In genomic region chr2:4979127-4979526, GRCh38 we compare ENCODE assay signal across 35 cellular contexts.
"Had no signal": no experiment of that assay in that cellular context is flagged by ENCODE, and none has a peak within 500 bp of the region (broad histone marks: within the 10 kb centered on the region; RNA-seq: fewer than 3 reads in every experiment).

No MANE protein-coding gene starts in this region.

- H3K27ac ChIP-seq: adrenal gland, body of pancreas, brain microvascular endothelial cell, breast epithelium, VCaP had no signal

- H3K27ac Mint-ChIP-seq: activated B cell treated with CpG ODN at 0.5 μM for 24 hours; activated CD4-positive, alpha-beta memory T cell treated with anti-CD3 and anti-CD28 coated beads for 36 hours; activated CD4-positive, alpha-beta T cell treated with anti-CD3 and anti-CD28 coated beads, Interleukin-2, amount 10 ng/mL, durations not matched to agents 24 days and 14 days; activated CD8-positive, alpha-beta T cell treated with anti-CD3 and anti-CD28 coated beads for 36 hours; activated naive CD4-positive, alpha-beta T cell treated with anti-CD3 and anti-CD28 coated beads for 36 hours; activated naive CD4-positive, alpha-beta T cell treated with anti-CD3 and anti-CD28 coated beads, Interleukin-2, amount 50 U/mL, for 72 hours; activated naive CD8-positive, alpha-beta T cell treated with anti-CD3 and anti-CD28 coated beads for 36 hours; activated T-cell treated with anti-CD3 and anti-CD28 coated beads, Interleukin-2, amount 50 U/mL, for 72 hours; activated T-helper 1 cell treated with anti-CD3 and anti-CD28 coated beads, Interleukin-12 subunit alpha, Interleukin-12 subunit beta, Interleukin-2, Interleukin-4 antibody, amounts not matched to agents 30 ng/mL and 10 ng/mL and 1 ng/mL, durations not matched to agents 14 hours and 24 hours and 36 hours; activated T-helper 17 cell treated with anti-CD3 and anti-CD28 coated beads, Interleukin-2, amount 50 U/mL, for 72 hours; T-cell; T-helper 17 cell had no signal

- H3K27me3 ChIP-seq: adrenal gland, body of pancreas, brain microvascular endothelial cell, breast epithelium had no signal

- H3K9me3 ChIP-seq: adrenal gland, body of pancreas, breast epithelium had no signal

- H3K4me3 Mint-ChIP-seq: activated B cell treated with CpG ODN at 0.5 μM for 24 hours; activated CD4-positive, alpha-beta memory T cell treated with anti-CD3 and anti-CD28 coated beads for 36 hours; activated CD4-positive, alpha-beta T cell treated with anti-CD3 and anti-CD28 coated beads, Interleukin-2, amount 10 ng/mL, durations not matched to agents 24 days and 14 days; activated CD8-positive, alpha-beta T cell treated with anti-CD3 and anti-CD28 coated beads for 36 hours; activated naive CD4-positive, alpha-beta T cell treated with anti-CD3 and anti-CD28 coated beads for 36 hours; activated naive CD8-positive, alpha-beta T cell treated with anti-CD3 and anti-CD28 coated beads for 36 hours; activated T-cell treated with anti-CD3 and anti-CD28 coated beads, Interleukin-2, amount 50 U/mL, for 4 hours; activated T-cell treated with anti-CD3 and anti-CD28 coated beads, Interleukin-2, amount 50 U/mL, for 72 hours; activated T-helper 1 cell treated with anti-CD3 and anti-CD28 coated beads, Interleukin-12 subunit alpha, Interleukin-12 subunit beta, Interleukin-2, Interleukin-4 antibody, amounts not matched to agents 30 ng/mL and 10 ng/mL and 1 ng/mL, durations not matched to agents 14 hours and 24 hours and 36 hours; activated T-helper 17 cell treated with anti-CD3 and anti-CD28 coated beads, Interleukin-2, amount 50 U/mL, for 72 hours; T-cell; T-helper 17 cell had no signal

- ATAC-seq: activated CD8-positive, alpha-beta T cell treated with anti-CD3 and anti-CD28 coated beads for 36 hours; activated naive CD4-positive, alpha-beta T cell treated with anti-CD3 and anti-CD28 coated beads, Interleukin-2, amount 50 U/mL, for 72 hours; activated T-cell treated with anti-CD3 and anti-CD28 coated beads, Interleukin-2, amount 50 U/mL, for 4 hours; activated T-cell treated with anti-CD3 and anti-CD28 coated beads, Interleukin-2, amount 50 U/mL, for 72 hours; activated T-helper 17 cell treated with anti-CD3 and anti-CD28 coated beads, Interleukin-2, amount 50 U/mL, for 72 hours; body of pancreas; T-cell; T-helper 17 cell had no signal

- FAIRE-seq: astrocyte, TTC549 had no signal

- H3K36me3 Mint-ChIP-seq: activated CD4-positive, alpha-beta memory T cell treated with anti-CD3 and anti-CD28 coated beads for 36 hours; activated naive CD4-positive, alpha-beta T cell treated with anti-CD3 and anti-CD28 coated beads, Interleukin-2, amount 50 U/mL, for 72 hours; activated naive CD8-positive, alpha-beta T cell treated with anti-CD3 and anti-CD28 coated beads for 36 hours; T-cell had no signal

- H3K9me3 Mint-ChIP-seq: activated CD4-positive, alpha-beta T cell treated with anti-CD3 and anti-CD28 coated beads, Interleukin-2, amount 10 ng/mL, durations not matched to agents 24 days and 14 days had no signal

- H3K4me3 ChIP-seq: adrenal gland, body of pancreas, breast epithelium had no signal

- H3K4me1 ChIP-seq: adrenal gland, body of pancreas, breast epithelium had no signal

- H3K4me1 Mint-ChIP-seq: activated B cell treated with CpG ODN at 0.5 μM for 24 hours; activated CD4-positive, alpha-beta T cell treated with anti-CD3 and anti-CD28 coated beads, Interleukin-2, amount 10 ng/mL, durations not matched to agents 24 days and 14 days; activated naive CD8-positive, alpha-beta T cell treated with anti-CD3 and anti-CD28 coated beads for 36 hours; activated T-helper 17 cell treated with anti-CD3 and anti-CD28 coated beads, Interleukin-2, amount 50 U/mL, for 72 hours; T-cell; T-helper 17 cell had no signal

- H3K27me3 Mint-ChIP-seq: activated B cell treated with CpG ODN at 0.5 μM for 24 hours; activated CD4-positive, alpha-beta memory T cell treated with anti-CD3 and anti-CD28 coated beads for 36 hours; activated CD4-positive, alpha-beta T cell treated with anti-CD3 and anti-CD28 coated beads, Interleukin-2, amount 10 ng/mL, durations not matched to agents 24 days and 14 days; activated CD8-positive, alpha-beta T cell treated with anti-CD3 and anti-CD28 coated beads for 36 hours; activated naive CD8-positive, alpha-beta T cell treated with anti-CD3 and anti-CD28 coated beads for 36 hours; activated T-helper 17 cell treated with anti-CD3 and anti-CD28 coated beads, Interleukin-2, amount 50 U/mL, for 72 hours; T-cell; T-helper 17 cell had no signal

- DNase-seq: activated B cell treated with CpG ODN at 0.5 μM for 24 hours; activated CD4-positive, alpha-beta memory T cell treated with anti-CD3 and anti-CD28 coated beads for 36 hours; activated CD4-positive, alpha-beta T cell treated with anti-CD3 and anti-CD28 coated beads for 4 hours; activated CD4-positive, alpha-beta T cell treated with anti-CD3 and anti-CD28 coated beads, Interleukin-2, amount 50 U/mL, for 1 hour; activated CD4-positive, alpha-beta T cell treated with anti-CD3 and anti-CD28 coated beads, Interleukin-2, amount 50 U/mL, for 4 hours; activated CD4-positive, CD25-positive, alpha-beta regulatory T cell treated with anti-CD3 and anti-CD28 coated beads, Interleukin-2, amount 50 U/mL, for 72 hours; activated CD8-positive, alpha-beta memory T cell treated with anti-CD3 and anti-CD28 coated beads, Interleukin-2, amount 50 U/mL, for 4 hours; activated CD8-positive, alpha-beta T cell treated with anti-CD3 and anti-CD28 coated beads for 36 hours; activated effector memory CD4-positive, alpha-beta T cell treated with anti-CD3 and anti-CD28 coated beads, Interleukin-2, amount 50 U/mL, for 16 hours; activated gamma-delta T cell treated with Interleukin-2 at 50 U/mL for 16 hours; activated naive CD4-positive, alpha-beta T cell; activated naive CD4-positive, alpha-beta T cell treated with anti-CD3 and anti-CD28 coated beads for 36 hours; activated naive CD4-positive, alpha-beta T cell treated with anti-CD3 and anti-CD28 coated beads, Interleukin-2, amount 50 U/mL, for 16 hours; activated naive CD8-positive, alpha-beta T cell treated with anti-CD3 and anti-CD28 coated beads for 36 hours; activated T-cell treated with anti-CD3 and anti-CD28 coated beads for 4 hours; activated T-cell treated with anti-CD3 and anti-CD28 coated beads, Interleukin-2, amount 50 U/mL, for 1 hour; activated T-cell treated with anti-CD3 and anti-CD28 coated beads, Interleukin-2, amount 50 U/mL, for 4 hours; activated T-cell treated with anti-CD3 and anti-CD28 coated beads, Interleukin-2, amount 50 U/mL, for 72 hours; adrenal gland; amniotic stem cell; aorta; body of pancreas; brain microvascular endothelial cell; central memory CD4-positive, alpha-beta T cell; T-cell; T-helper 17 cell; T-helper 9 cell had no signal

- H3K36me3 ChIP-seq: adrenal gland, brain microvascular endothelial cell, breast epithelium had no signal
